16 cellular contexts compared by ENCODE assay signal in genomic region chr18:9259148-9259547, GRCh38.
DNase-seq lines count a peak whose midpoint lies in the region; FAIRE-seq and TF ChIP-seq lines count a peak whose summit lies in the region.
"Had no signal": no experiment of that assay in that cellular context is flagged by ENCODE, and none has a peak within 500 bp of the region (broad histone marks: within the 10 kb centered on the region; RNA-seq: fewer than 3 reads in every experiment).

No MANE protein-coding gene starts in this region.

- no peak for TF ChIP-seq CTCF in D721Med (IDR thresholded peaks at IDR 0.05; ENCODE audit: insufficient read depth, missing control alignments)

- WGBS in small intestine, 3 donors, result 80 to 98% (median 96%) methylated on average over 2 of the region's 2 CpGs

- DNase-seq in D721Med (ENCODE audit: insufficient read length, low spot score) (no peak), RCC 7860 (ENCODE audit: low spot score) (no peak), frontal cortex (ENCODE audit: low spot score in 2 of 2) (no peak), small intestine (no peak), NCI-H146 treated with DMSO at 0.1 percent for 48 hours (lab: John Stamatoyannopoulos, UW; ENCODE audit: unreplicated experiment) (no peak), cerebellar nuclear complex (lab: John Stamatoyannopoulos, UW) (no peak), hypothalamus (lab: John Stamatoyannopoulos, UW) (no peak)
- DNase-seq: C1 segment of cervical spinal cord; CD4-positive, alpha-beta memory T cell; DMS153; DMS79 treated with DMSO at 0.1 percent for 48 hours; EL; GDM1; GM23248; H7; IMR-90 had no signal

- FAIRE-seq in D721Med (lab: Jason Lieb, UNC) (peak; percentile 48), RCC 7860 (lab: Jason Lieb, UNC) (peak; percentile 8), frontal cortex (lab: Jason Lieb, UNC) (peak; percentile 26), small intestine (lab: Jason Lieb, UNC) (peak; percentile 87)

- H3K4me1 ChIP-seq in small intestine (ENCODE audit: control insufficient read depth in 2 of 2, insufficient read depth in 1 of 2, low read depth in 1 of 2, low read length in 1 of 2), result no peaks in the 10 kb centered on the region

- H3K4me3 ChIP-seq in small intestine (ENCODE audit: low read depth in 1 of 2, low read length in 2 of 2), result no peak overlapping the region
- H3K4me3 ChIP-seq: GM23248 had no signal

- no peaks in the 10 kb centered on the region for H3K27me3 ChIP-seq in small intestine (ENCODE audit: control insufficient read depth in 2 of 2, insufficient read depth in 2 of 2, low read length in 2 of 2)

- H3K9me3 ChIP-seq in small intestine (ENCODE audit: control insufficient read depth, low read depth), result no peaks in the 10 kb centered on the region

- H3K27ac ChIP-seq in small intestine (ENCODE audit: low read depth in 1 of 2, low read length in 1 of 2), result no peak overlapping the region
- H3K27ac ChIP-seq: GM23248 had no signal

- H3K36me3 ChIP-seq in small intestine (ENCODE audit: control insufficient read depth in 2 of 2, insufficient read depth in 2 of 2, low read length in 2 of 2), result peaks cover 0 to 6% of the 10 kb centered on the region in 2 donors
